Comparison of ENCODE assay signal across 24 cellular contexts in genomic region chr5:132901730-132902129, GRCh38. TPM values are rescaled to one million over a fixed set of nuclear protein-coding genes. Genes with fewer than 3 reads are reported as not detected.
"Had no signal": no experiment of that assay in that cellular context is flagged by ENCODE, and none has a peak within 500 bp of the region (broad histone marks: within the 10 kb centered on the region; RNA-seq: fewer than 3 reads in every experiment).

No MANE protein-coding gene starts in this region.

- ATAC-seq: activated naive CD4-positive, alpha-beta T cell treated with anti-CD3 and anti-CD28 coated beads, Interleukin-2, amount 50 U/mL, for 72 hours; activated T-helper 17 cell treated with anti-CD3 and anti-CD28 coated beads, Interleukin-2, amount 50 U/mL, for 72 hours; gastroesophageal sphincter; left cardiac atrium; pancreas; right cardiac atrium; upper lobe of right lung had no signal

- H3K4me1 ChIP-seq: ascending aorta, breast epithelium, esophagus squamous epithelium, thyroid gland, upper lobe of right lung had no signal

- H3K9me3 ChIP-seq: ascending aorta, breast epithelium, esophagus squamous epithelium, gastroesophageal sphincter, neutrophil, pancreas, thyroid gland, upper lobe of right lung had no signal

- H3K4me3 Mint-ChIP-seq: activated T-helper 17 cell treated with anti-CD3 and anti-CD28 coated beads, Interleukin-2, amount 50 U/mL, for 72 hours; central memory CD8-positive, alpha-beta T cell; nephron; stimulated activated naive CD8-positive, alpha-beta T cell treated with anti-CD3 and anti-CD28 coated beads, Interleukin-15, Interleukin-2, amounts not matched to agents 100 ng/mL and 50 ng/mL, for 24 hours had no signal

- H3K27ac ChIP-seq: ascending aorta, breast epithelium, coronary artery, esophagus squamous epithelium, gastroesophageal sphincter, neutrophil, pancreas, skin epidermis, thyroid gland, upper lobe of right lung had no signal

- H3K36me3 ChIP-seq: breast epithelium had no signal

- H3K9me3 Mint-ChIP-seq: activated naive CD4-positive, alpha-beta T cell treated with anti-CD3 and anti-CD28 coated beads, Interleukin-2, amount 50 U/mL, for 72 hours; activated T-helper 17 cell treated with anti-CD3 and anti-CD28 coated beads, Interleukin-2, amount 50 U/mL, for 72 hours; central memory CD8-positive, alpha-beta T cell; nephron; stimulated activated naive CD8-positive, alpha-beta T cell treated with anti-CD3 and anti-CD28 coated beads, Interleukin-15, Interleukin-2, amounts not matched to agents 100 ng/mL and 50 ng/mL, for 24 hours had no signal

- H3K27ac Mint-ChIP-seq: activated naive CD4-positive, alpha-beta T cell treated with anti-CD3 and anti-CD28 coated beads, Interleukin-2, amount 50 U/mL, for 72 hours; activated T-helper 17 cell treated with anti-CD3 and anti-CD28 coated beads, Interleukin-2, amount 50 U/mL, for 72 hours; nephron; stimulated activated naive CD8-positive, alpha-beta T cell treated with anti-CD3 and anti-CD28 coated beads, Interleukin-15, Interleukin-2, amounts not matched to agents 100 ng/mL and 50 ng/mL, for 24 hours had no signal

- H3K4me3 ChIP-seq: ascending aorta, breast epithelium, coronary artery, esophagus squamous epithelium, gastroesophageal sphincter, pancreas, skin epidermis, thyroid gland, upper lobe of right lung had no signal

- DNase-seq: activated CD4-positive, alpha-beta T cell treated with anti-CD3 and anti-CD28 coated beads for 1 hour; activated T-cell treated with anti-CD3 and anti-CD28 coated beads, Interleukin-2, amount 50 U/mL, for 1 hour; esophagus squamous epithelium; head of caudate nucleus; islet precursor cell; left cardiac atrium; pancreas; right cardiac atrium; stimulated activated CD4-positive, alpha-beta T cell treated with anti-CD3 and anti-CD28 coated beads, Interleukin-1b, Interleukin-23, amount 100 ng/mL, for 48 hours; substantia nigra; T-helper 9 cell; thyroid gland; upper lobe of right lung had no signal

- H3K27me3 ChIP-seq: ascending aorta, breast epithelium, esophagus squamous epithelium, gastroesophageal sphincter, neutrophil, pancreas, thyroid gland, upper lobe of right lung had no signal

- H3K27me3 Mint-ChIP-seq: activated T-helper 17 cell treated with anti-CD3 and anti-CD28 coated beads, Interleukin-2, amount 50 U/mL, for 72 hours; central memory CD8-positive, alpha-beta T cell; stimulated activated naive CD8-positive, alpha-beta T cell treated with anti-CD3 and anti-CD28 coated beads, Interleukin-15, Interleukin-2, amounts not matched to agents 100 ng/mL and 50 ng/mL, for 24 hours had no signal

RNA-seq across cellular contexts. Expression of gene GDF9, which starts 35.5 kb away (rescaled TPM):
- total RNA-seq: ascending aorta had no signal
